ENCODE assay signal across 13 cellular contexts in the genomic region with DNA sequence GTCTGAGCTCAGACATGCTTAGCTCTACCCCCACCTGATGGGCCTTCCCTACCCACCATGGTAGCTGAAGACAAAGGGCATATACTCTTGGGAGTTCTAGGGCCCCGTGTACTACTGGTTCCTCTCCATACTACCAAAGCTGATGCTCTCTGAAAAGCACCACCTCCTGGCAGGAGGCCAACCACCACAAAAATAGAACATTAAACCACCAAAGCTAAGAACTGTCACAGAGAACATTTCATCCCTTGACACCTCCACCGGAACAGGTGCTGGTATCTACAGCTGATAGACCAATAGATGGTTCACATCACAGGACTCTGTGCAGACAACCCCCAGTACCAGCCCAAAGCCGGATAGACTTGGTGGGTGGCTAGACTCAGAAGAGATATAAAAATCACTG. TPM values are rescaled to one million over a fixed set of nuclear protein-coding genes. Genes with fewer than 3 reads are reported as not detected.
DNase-seq lines count a peak whose midpoint lies in the region; ATAC-seq and TF ChIP-seq lines count a peak whose summit lies in the region.
"Had no signal": no experiment of that assay in that cellular context is flagged by ENCODE, and none has a peak within 500 bp of the region (broad histone marks: within the 10 kb centered on the region; RNA-seq: fewer than 3 reads in every experiment).

No MANE protein-coding gene starts in this region.

- no peak overlapping the region for H3K4me3 Mint-ChIP-seq in CD8-positive, alpha-beta T cell
- H3K4me3 Mint-ChIP-seq in Calu3 (ENCODE audit: low read depth, unreplicated experiment): no peak overlapping the region
- no peak overlapping the region for H3K4me3 Mint-ChIP-seq in T-helper 2 cell treated with Interferon-gamma antibody and Interleukin-4, amounts not matched to agents 5 μg/mL and 100 μg/mL, for 36 hours
- H3K4me3 Mint-ChIP-seq: central memory CD8-positive, alpha-beta T cell; H9 had no signal

- no peak overlapping the region for H3K27ac ChIP-seq in CD8-positive, alpha-beta T cell (ENCODE audit: low read depth, low read length)
- H3K27ac ChIP-seq: psoas muscle had no signal

- DNase-seq in AG08396 (ENCODE audit: low spot score) (no peak), Calu3 (no peak)
- no peak for DNase-seq in CD8-positive, alpha-beta T cell
- no peak for DNase-seq in T-helper 2 cell treated with Interferon-gamma antibody and Interleukin-4, amounts not matched to agents 5 μg/mL and 100 μg/mL, for 36 hours (ENCODE audit: low spot score)
- DNase-seq: activated CD4-positive, CD25-positive, alpha-beta regulatory T cell treated with anti-CD3 and anti-CD28 coated beads, Interleukin-2, amount 50 U/mL, for 72 hours; activated T-cell treated with anti-CD3 and anti-CD28 coated beads, Interleukin-2, amount 50 U/mL, for 1 hour; H9; psoas muscle had no signal

- no peaks in the 10 kb centered on the region for H3K27me3 ChIP-seq in CD8-positive, alpha-beta T cell (ENCODE audit: insufficient read depth, low read length)

- H3K9me3 Mint-ChIP-seq in CD8-positive, alpha-beta T cell: no peaks in the 10 kb centered on the region
- peaks cover 16% of the 10 kb centered on the region for H3K9me3 Mint-ChIP-seq in Calu3 (ENCODE audit: low read depth, unreplicated experiment)
- peaks cover 5% of the 10 kb centered on the region for H3K9me3 Mint-ChIP-seq in T-helper 2 cell treated with Interferon-gamma antibody and Interleukin-4, amounts not matched to agents 5 μg/mL and 100 μg/mL, for 36 hours
- H3K9me3 Mint-ChIP-seq: central memory CD8-positive, alpha-beta T cell had no signal

- H3K4me1 Mint-ChIP-seq in CD8-positive, alpha-beta T cell (ENCODE audit: low read depth): no peaks in the 10 kb centered on the region
- H3K4me1 Mint-ChIP-seq in Calu3 (ENCODE audit: low read depth, unreplicated experiment): no peaks in the 10 kb centered on the region
- H3K4me1 Mint-ChIP-seq in T-helper 2 cell treated with Interferon-gamma antibody and Interleukin-4, amounts not matched to agents 5 μg/mL and 100 μg/mL, for 36 hours (ENCODE audit: low read depth): peaks cover 5% of the 10 kb centered on the region
- H3K4me1 Mint-ChIP-seq: central memory CD8-positive, alpha-beta T cell had no signal

- no peaks in the 10 kb centered on the region for H3K36me3 Mint-ChIP-seq in CD8-positive, alpha-beta T cell
- H3K36me3 Mint-ChIP-seq in Calu3 (ENCODE audit: insufficient read depth, unreplicated experiment): no peaks in the 10 kb centered on the region
- peaks cover 3% of the 10 kb centered on the region for H3K36me3 Mint-ChIP-seq in T-helper 2 cell treated with Interferon-gamma antibody and Interleukin-4, amounts not matched to agents 5 μg/mL and 100 μg/mL, for 36 hours (ENCODE audit: low read depth)

- no peaks in the 10 kb centered on the region for H3K4me1 ChIP-seq in CD8-positive, alpha-beta T cell (ENCODE audit: insufficient read depth, low read length)
- H3K4me1 ChIP-seq: psoas muscle had no signal

- H3K36me3 ChIP-seq in CD8-positive, alpha-beta T cell (ENCODE audit: insufficient read depth, low read length): no peaks in the 10 kb centered on the region

- H3K27me3 Mint-ChIP-seq in CD8-positive, alpha-beta T cell (ENCODE audit: low read depth): no peaks in the 10 kb centered on the region
- no peaks in the 10 kb centered on the region for H3K27me3 Mint-ChIP-seq in Calu3 (ENCODE audit: unreplicated experiment)
- H3K27me3 Mint-ChIP-seq in T-helper 2 cell treated with Interferon-gamma antibody and Interleukin-4, amounts not matched to agents 5 μg/mL and 100 μg/mL, for 36 hours (ENCODE audit: low read depth): no peaks in the 10 kb centered on the region
- H3K27me3 Mint-ChIP-seq: central memory CD8-positive, alpha-beta T cell had no signal

- POLR2A ChIA-PET in CD8-positive, alpha-beta T cell (lab: Charles Lee): no interaction called here

- H3K27ac Mint-ChIP-seq in CD8-positive, alpha-beta T cell: no peak overlapping the region
- no peak overlapping the region for H3K27ac Mint-ChIP-seq in Calu3 (ENCODE audit: unreplicated experiment)
- H3K27ac Mint-ChIP-seq in T-helper 2 cell treated with Interferon-gamma antibody and Interleukin-4, amounts not matched to agents 5 μg/mL and 100 μg/mL, for 36 hours: no peak overlapping the region
- H3K27ac Mint-ChIP-seq: H9 had no signal

- no peak overlapping the region for H3K4me3 ChIP-seq in CD8-positive, alpha-beta T cell (ENCODE audit: low read depth, low read length)
- H3K4me3 ChIP-seq: psoas muscle had no signal

- no TSS peak for BruUV-seq in Calu3 (replicated peaks; lab: Mats Ljungman, UMichigan)

- H3K9me3 ChIP-seq in CD8-positive, alpha-beta T cell (ENCODE audit: low read length): no peaks in the 10 kb centered on the region

- intact Hi-C loops in CD8-positive, alpha-beta T cell (cut with DNase I, micrococcal nuclease): no loop called here
- intact Hi-C loops in Calu3 (cut with micrococcal nuclease; ENCODE audit: unreplicated experiment): no loop called here

- no peak for TF ChIP-seq CTCF in CD8-positive, alpha-beta T cell (IDR thresholded peaks at IDR 0.05)
- no peak for TF ChIP-seq CTCF in Calu3 (IDR thresholded peaks at IDR 0.05; ENCODE audit: unreplicated experiment)

- CTCF ChIA-PET in CD8-positive, alpha-beta T cell (lab: Charles Lee): no interaction called here
- CTCF ChIA-PET in Calu3 (lab: Charles Lee): no interaction called here

- ATAC-seq in GM18502 (IDR thresholded peaks at IDR 0.05; ENCODE audit: poor library complexity, unreplicated experiment): peak; percentile 83
- peak; percentile 87 for ATAC-seq in GM19463 (IDR thresholded peaks at IDR 0.05; ENCODE audit: unreplicated experiment)
- peak; percentile 85 for ATAC-seq in HG02759 (IDR thresholded peaks at IDR 0.05; ENCODE audit: unreplicated experiment)
- peak; percentile 63 for ATAC-seq in HG03558 (IDR thresholded peaks at IDR 0.05; ENCODE audit: extremely low read depth, unreplicated experiment)
- ATAC-seq in CD8-positive, alpha-beta T cell: no peak
- ATAC-seq: psoas muscle had no signal

RNA-seq across cellular contexts. Expression of a gene that starts 13.4 kb away (rescaled TPM):
- not detected for total RNA-seq in CD8-positive, alpha-beta T cell
- total RNA-seq in Calu3 (2022): not detected in 2 replicates
